ENCODE assay signal across 1 cellular context in genomic region chr2:96923810-96924774, GRCh38.
A peak's percentile ranks its signal among the peaks of the same experiment; 100 is the strongest.
TF ChIP-seq lines count a peak whose summit lies in the region.

No MANE protein-coding gene starts in this region.

TF ChIP-seq in K562, 482 proteins besides CTCF, POLR2A, EP300 and RAD21 (continued from another document and continues in another):
- TF ChIP-seq THRB (CRISPR knock-in tag; conservative IDR thresholded peaks at IDR 0.05) (no peak), HNRNPH1 (optimal IDR thresholded peaks at IDR 0.05; ENCODE audit: low read depth, low read length) (no peak), STAG1 (CRISPR knock-in tag; IDR thresholded peaks at IDR 0.05; ENCODE audit: borderline replicate concordance) (no peak), ZNF165 (CRISPR knock-in tag; IDR thresholded peaks at IDR 0.05; ENCODE audit: borderline replicate concordance) (no peak), CGGBP1 (CRISPR knock-in tag; IDR thresholded peaks at IDR 0.05) (no peak), MGA (IDR thresholded peaks at IDR 0.05) (peak; percentile 96), ID3 (CRISPR knock-in tag; IDR thresholded peaks at IDR 0.05) (no peak), ID3 (tag; IDR thresholded peaks at IDR 0.05) (0 out of 2 replicates have a peak, but pooled peaks have one; percentile 30), RUNX1 (IDR thresholded peaks at IDR 0.05; ENCODE audit: low read depth) (no peak), CHCHD3 (CRISPR knock-in tag; IDR thresholded peaks at IDR 0.05) (no peak), MIER1 (IDR thresholded peaks at IDR 0.05; ENCODE audit: low read depth) (no peak), ZNF23 (CRISPR knock-in tag; IDR thresholded peaks at IDR 0.05) (no peak), IRF1 (CRISPR knock-in tag; IDR thresholded peaks at IDR 0.05; ENCODE audit: borderline replicate concordance) (no peak), ZFP1 (CRISPR knock-in tag; IDR thresholded peaks at IDR 0.05) (no peak), CHD7 (IDR thresholded peaks at IDR 0.05; ENCODE audit: low read depth, low read length) (no peak), POLR2AphosphoS5 (IDR thresholded peaks at IDR 0.05; ENCODE audit: control insufficient read depth, insufficient read depth, low read depth, low read length) (peak; percentile 86; the same call in 1 of the 2 replicates), EZH2 (IDR thresholded peaks at IDR 0.05; ENCODE audit: borderline replicate concordance, low read depth, low read length) (no peak), BRCA1 (IDR thresholded peaks at IDR 0.05) (no peak), BRCA1 (CRISPR knock-in tag; IDR thresholded peaks at IDR 0.05) (no peak), VEZF1 (CRISPR knock-in tag; IDR thresholded peaks at IDR 0.05) (peak; percentile 54; the same call in 1 of the 2 replicates), ZNF589 (CRISPR knock-in tag; IDR thresholded peaks at IDR 0.05; ENCODE audit: low read depth) (0 out of 2 replicates have a peak, but pooled peaks have one; percentile 39), MAFK (IDR thresholded peaks at IDR 0.05; ENCODE audit: low read length) (no peak), KDM1A (IDR thresholded peaks at IDR 0.05) (peak; percentile 97), ZKSCAN1 (IDR thresholded peaks at IDR 0.05; ENCODE audit: low read depth, low read length) (no peak)
